ENCODE assay signal across 20 cellular contexts in the genomic region with DNA sequence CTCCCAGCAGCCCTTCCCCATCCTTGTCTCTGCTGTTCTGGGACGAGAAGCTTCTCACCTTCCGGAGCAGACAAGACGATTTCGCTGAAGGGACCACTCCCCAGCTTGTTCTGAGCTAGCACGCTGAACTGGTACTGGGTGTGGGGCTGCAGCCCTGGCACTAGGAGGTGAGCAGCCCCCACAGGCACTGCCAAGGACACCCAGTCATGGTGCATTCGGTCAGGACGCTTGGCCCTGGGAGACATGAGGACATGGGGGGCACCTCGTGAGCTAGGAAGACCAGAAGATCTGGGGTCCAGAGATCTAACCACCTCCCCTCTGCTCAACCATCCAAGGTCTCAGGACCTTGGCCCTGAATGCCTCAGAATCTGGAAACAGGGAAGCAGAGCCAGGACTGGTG. TPM values are rescaled to one million over a fixed set of nuclear protein-coding genes. Genes with fewer than 3 reads are reported as not detected.
DNase-seq lines count a peak whose midpoint lies in the region; ATAC-seq, FAIRE-seq and TF ChIP-seq lines count a peak whose summit lies in the region.
"Had no signal": no experiment of that assay in that cellular context is flagged by ENCODE, and none has a peak within 500 bp of the region (broad histone marks: within the 10 kb centered on the region; RNA-seq: fewer than 3 reads in every experiment).

No MANE protein-coding gene starts in this region.

- H3K4me3 ChIP-seq in kidney (ENCODE audit: low read length in 2 of 2): no peak overlapping the region
- H3K4me3 ChIP-seq in upper lobe of right lung: no peak overlapping the region
- H3K4me3 ChIP-seq: A549 had no signal

- H3K9me3 ChIP-seq in kidney (ENCODE audit: control insufficient read depth in 1 of 2, low read length in 2 of 2): no peaks in the 10 kb centered on the region
- H3K9me3 ChIP-seq in upper lobe of right lung: no peaks in the 10 kb centered on the region
- H3K9me3 ChIP-seq: A549 had no signal

- H3K36me3 Mint-ChIP-seq in T-helper 2 cell treated with Interferon-gamma antibody and Interleukin-4, amounts not matched to agents 5 μg/mL and 100 μg/mL, for 36 hours (ENCODE audit: low read depth): no peaks in the 10 kb centered on the region

- H3K27me3 ChIP-seq in upper lobe of right lung: no peaks in the 10 kb centered on the region

- peak overlapping the region; percentile 39 for H3K27ac Mint-ChIP-seq in T-helper 2 cell treated with Interferon-gamma antibody and Interleukin-4, amounts not matched to agents 5 μg/mL and 100 μg/mL, for 36 hours
- H3K27ac Mint-ChIP-seq: CD4-positive, alpha-beta T cell had no signal

- no peak for FAIRE-seq in kidney (lab: Jason Lieb, UNC)
- FAIRE-seq: A549 had no signal

- intact Hi-C loops in kidney (cut with DNase I): no loop called here
- intact Hi-C loops in posterior vena cava (cut with DNase I): no loop called here
- intact Hi-C loops in upper lobe of right lung (cut with DNase I): no loop called here

- H3K4me1 Mint-ChIP-seq in T-helper 2 cell treated with Interferon-gamma antibody and Interleukin-4, amounts not matched to agents 5 μg/mL and 100 μg/mL, for 36 hours (ENCODE audit: low read depth): peaks cover 12% of the 10 kb centered on the region

- H3K4me1 ChIP-seq in kidney (ENCODE audit: control insufficient read depth in 1 of 2, insufficient read depth in 1 of 2, low read depth in 1 of 2, low read length in 2 of 2): peaks cover 0 to 7% of the 10 kb centered on the region in 2 donors
- peaks cover 8% of the 10 kb centered on the region for H3K4me1 ChIP-seq in upper lobe of right lung

- H3K9me3 Mint-ChIP-seq in T-helper 2 cell treated with Interferon-gamma antibody and Interleukin-4, amounts not matched to agents 5 μg/mL and 100 μg/mL, for 36 hours: no peaks in the 10 kb centered on the region
- H3K9me3 Mint-ChIP-seq: CD4-positive, alpha-beta T cell; H9 had no signal

- H3K27ac ChIP-seq in kidney (ENCODE audit: low read depth in 2 of 2, low read length in 2 of 2) (no peak overlapping the region), upper lobe of right lung (no peak overlapping the region)
- H3K27ac ChIP-seq: 22Rv1, A549, C4-2B had no signal

- H3K36me3 ChIP-seq in kidney (ENCODE audit: control insufficient read depth in 1 of 2, insufficient read depth in 2 of 2, low read length in 2 of 2) (no peaks in the 10 kb centered on the region), upper lobe of right lung (no peaks in the 10 kb centered on the region)

- TF ChIP-seq CTCF in kidney (IDR thresholded peaks at IDR 0.05; ENCODE audit: borderline replicate concordance, extremely low read depth, insufficient read depth): no peak
- TF ChIP-seq CTCF in upper lobe of right lung (IDR thresholded peaks at IDR 0.05): no peak

- no peak overlapping the region for H3K9ac ChIP-seq in kidney (ENCODE audit: low read length in 2 of 2)

- no peak for DNase-seq in T-helper 2 cell treated with Interferon-gamma antibody and Interleukin-4, amounts not matched to agents 5 μg/mL and 100 μg/mL, for 36 hours (ENCODE audit: low spot score)
- no peak for DNase-seq in T-helper 2 cell
- DNase-seq in kidney: peak; percentile 59
- peak; percentile 45 for DNase-seq in posterior vena cava (ENCODE audit: low spot score)
- peak; percentile 46 for DNase-seq in upper lobe of right lung
- DNase-seq in T-helper 1 cell: no peak
- DNase-seq: AML-193; Calu3; CD4-positive, alpha-beta T cell; DMS79 treated with DMSO at 0.1 percent for 48 hours; GF-D8; GOT3; H9 had no signal

- ATAC-seq in upper lobe of right lung: no peak
- no peak for ATAC-seq in GM21515 (IDR thresholded peaks at IDR 0.05; ENCODE audit: unreplicated experiment)
- ATAC-seq in GM21360 (IDR thresholded peaks at IDR 0.05; ENCODE audit: unreplicated experiment): no peak
- ATAC-seq: A549 had no signal

- H3K27me3 Mint-ChIP-seq in T-helper 2 cell treated with Interferon-gamma antibody and Interleukin-4, amounts not matched to agents 5 μg/mL and 100 μg/mL, for 36 hours (ENCODE audit: low read depth): peaks cover 9% of the 10 kb centered on the region
- H3K27me3 Mint-ChIP-seq: CD4-positive, alpha-beta T cell had no signal

- H3K4me3 Mint-ChIP-seq in T-helper 2 cell treated with Interferon-gamma antibody and Interleukin-4, amounts not matched to agents 5 μg/mL and 100 μg/mL, for 36 hours: no peak overlapping the region
- H3K4me3 Mint-ChIP-seq: CD4-positive, alpha-beta T cell; H9 had no signal

RNA-seq across cellular contexts. Expression of gene TAGLN2, which starts 5.3 kb away (rescaled TPM):
- total RNA-seq in kidney (358 TPM), posterior vena cava (100 to 1,000 TPM; 237 to 244 TPM), upper lobe of right lung (435 TPM)
- polyA plus RNA-seq in kidney (ENCODE audit: insufficient read depth, low read depth, low replicate concordance): 223 TPM

RNA-seq across cellular contexts. Expression of gene IGSF9, which starts 14.8 kb away (rescaled TPM):
- total RNA-seq in kidney (0.88 TPM), posterior vena cava (under 1 TPM; 0.10 to 0.42 TPM), upper lobe of right lung (2.2 TPM)
- polyA plus RNA-seq in kidney (ENCODE audit: insufficient read depth, low read depth, low replicate concordance): 1.3 TPM
- total RNA-seq: CD4-positive, alpha-beta T cell had no signal
- polyA plus RNA-seq: BJ had no signal

RNA-seq across cellular contexts. Expression of gene SLAMF9, which starts 23.4 kb away (rescaled TPM):
- total RNA-seq in kidney (not detected), posterior vena cava (under 1 TPM in 1 of 2 donors, not detected in 1; 0.38 TPM), upper lobe of right lung (not detected)
- not detected for polyA plus RNA-seq in kidney (ENCODE audit: insufficient read depth, low read depth, low replicate concordance)
- total RNA-seq: Calu3; CD4-positive, alpha-beta T cell; H9; HT-29 had no signal
- polyA plus RNA-seq: BJ had no signal

RNA-seq across cellular contexts. Expression of gene CFAP45, which starts 30.7 kb away (rescaled TPM):
- total RNA-seq in kidney (1.0 TPM), posterior vena cava (1 to 10 TPM; 1.2 to 2.2 TPM), upper lobe of right lung (1.9 TPM)
- polyA plus RNA-seq in kidney (ENCODE audit: insufficient read depth, low read depth, low replicate concordance): 14.2 TPM
- total RNA-seq: HT-29 had no signal

Comparison
In these comparisons a context has a peak if more than half of its experiments do, and no peak if none do; other contexts are left out.
1. DNase-seq: peak in kidney (single experiment), posterior vena cava (single experiment) and upper lobe of right lung (single experiment); none in T-helper 2 cell treated with Interferon-gamma antibody and Interleukin-4, amounts not matched to agents 5 μg/mL and 100 μg/mL, for 36 hours (single experiment), T-helper 2 cell (0 of 5) and T-helper 1 cell (0 of 5).